Comparison of ENCODE assay signal across 10 cellular contexts in the genomic region with DNA sequence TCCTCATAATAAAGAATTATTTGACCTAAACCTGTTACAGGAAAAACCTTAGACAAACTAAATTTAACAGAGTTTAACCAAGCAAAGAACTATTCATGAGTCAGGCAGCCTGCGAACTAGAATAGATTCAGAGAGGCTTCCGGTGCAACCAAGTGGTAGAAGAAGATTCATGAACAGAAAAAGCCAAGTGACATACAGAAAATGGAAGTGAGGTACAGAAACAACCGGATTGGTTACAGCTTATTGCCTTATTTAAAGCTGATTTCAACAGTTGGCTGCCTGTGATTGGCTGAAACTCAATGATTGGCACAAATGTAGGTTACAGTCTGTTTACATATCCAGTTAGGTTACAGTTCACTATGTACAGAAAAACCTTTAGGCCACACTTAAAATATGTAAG. TPM values are rescaled to one million over a fixed set of nuclear protein-coding genes. Genes with fewer than 3 reads are reported as not detected.
A peak's percentile ranks its signal among the peaks of the same experiment; 100 is the strongest.
DNase-seq lines count a peak whose midpoint lies in the region; ATAC-seq, FAIRE-seq and TF ChIP-seq lines count a peak whose summit lies in the region.
"Had no signal": no experiment of that assay in that cellular context is flagged by ENCODE, and none has a peak within 500 bp of the region (broad histone marks: within the 10 kb centered on the region; RNA-seq: fewer than 3 reads in every experiment).

No MANE protein-coding gene starts in this region.

- H3K36me3 ChIP-seq in fibroblast of lung (ENCODE audit: control insufficient read depth, insufficient read depth, low read length) = no peaks in the 10 kb centered on the region
- H3K36me3 ChIP-seq in testis (ENCODE audit: low read depth, missing control alignments) = no peaks in the 10 kb centered on the region
- H3K36me3 ChIP-seq: left lung had no signal

- H3K9me3 ChIP-seq in fibroblast of lung (ENCODE audit: control insufficient read depth, insufficient read depth, low read depth, low read length) (no peaks in the 10 kb centered on the region), testis (no peaks in the 10 kb centered on the region)
- H3K9me3 ChIP-seq: left lung had no signal

- H3K4me1 ChIP-seq in fibroblast of lung (ENCODE audit: control insufficient read depth, extremely low read depth, insufficient read depth, low read length) (peaks cover 7% of the 10 kb centered on the region), testis (no peaks in the 10 kb centered on the region)
- H3K4me1 ChIP-seq: left lung had no signal

- TF ChIP-seq POLR2A in testis (IDR thresholded peaks at IDR 0.05) = no peak

- H3K27me3 ChIP-seq in fibroblast of lung (ENCODE audit: control insufficient read depth, insufficient read depth, low read length) (peaks cover 11% of the 10 kb centered on the region), testis (no peaks in the 10 kb centered on the region)

- FAIRE-seq in GM18507 (lab: Jason Lieb, UNC) = peak; percentile 83

- H3K27me3 Mint-ChIP-seq in progenitor cell of endocrine pancreas = peaks cover 24% of the 10 kb centered on the region

- H3K9ac ChIP-seq in fibroblast of lung (ENCODE audit: insufficient read depth, low read length) = no peak overlapping the region

- H2AFZ ChIP-seq in fibroblast of lung (ENCODE audit: low read length) = no peak overlapping the region

- H4K20me1 ChIP-seq in fibroblast of lung (ENCODE audit: control insufficient read depth, extremely low read depth, insufficient read depth, low read length) = no peaks in the 10 kb centered on the region

- H3K4me3 Mint-ChIP-seq in progenitor cell of endocrine pancreas (ENCODE audit: low read depth) = no peak overlapping the region

- H3K9me3 Mint-ChIP-seq in progenitor cell of endocrine pancreas (ENCODE audit: low read depth) = no peaks in the 10 kb centered on the region

- ATAC-seq in GM21576 (IDR thresholded peaks at IDR 0.05; ENCODE audit: unreplicated experiment) = peak; percentile 67
- ATAC-seq in HG03469 (IDR thresholded peaks at IDR 0.05; ENCODE audit: unreplicated experiment) = peak; percentile 46
- ATAC-seq: left lung had no signal

- TF ChIP-seq CTCF in fibroblast of lung (conservative IDR thresholded peaks at IDR 0.05 in 1 of 2, IDR thresholded peaks at IDR 0.05 in 1 of 2; ENCODE audit: low read depth in 1 of 2, low read length in 2 of 2) (no peak), progenitor cell of endocrine pancreas (IDR thresholded peaks at IDR 0.05; ENCODE audit: unreplicated experiment) (no peak), testis (IDR thresholded peaks at IDR 0.05) (no peak)

- H3K79me2 ChIP-seq in fibroblast of lung (ENCODE audit: control insufficient read depth, insufficient read depth, low read length) = no peaks in the 10 kb centered on the region

- H3K4me3 ChIP-seq in fibroblast of lung (replicated peaks in 1 of 4; ENCODE audit: control extremely low read depth in 1 of 4, insufficient read depth in 1 of 4, low read depth in 3 of 4, low read length in 4 of 4) = no peak overlapping the region
- no peak overlapping the region for H3K4me3 ChIP-seq in testis
- H3K4me3 ChIP-seq: left lung had no signal

- no peak overlapping the region for H3K4me2 ChIP-seq in fibroblast of lung (ENCODE audit: extremely low read depth, insufficient read depth, low read length)

- intact Hi-C loops in testis (cut with DNase I; ENCODE audit: low total_unique reads) = no loop called here

- DNase-seq in GM18507 (ENCODE audit: extremely low spot score, insufficient read length, low read depth) (no peak), fibroblast of lung (ENCODE audit: low read depth in 2 of 2) (peak; percentile 53 to 77), islet precursor cell (no peak), progenitor cell of endocrine pancreas (ENCODE audit: low spot score, unreplicated experiment) (no peak), testis (no peak), ureter (ENCODE audit: low spot score) (no peak)
- DNase-seq: DMS153, left lung had no signal

- H3K27ac ChIP-seq in fibroblast of lung (ENCODE audit: insufficient read depth, low read length) (no peak overlapping the region), testis (no peak overlapping the region)
- H3K27ac ChIP-seq: left lung had no signal

- H3K4me1 Mint-ChIP-seq in progenitor cell of endocrine pancreas (ENCODE audit: low read depth) = no peaks in the 10 kb centered on the region

- H3K36me3 Mint-ChIP-seq in progenitor cell of endocrine pancreas (ENCODE audit: insufficient read depth) = no peaks in the 10 kb centered on the region

- WGBS in testis, 2 donors = 61% methylated on average over 3 of the region's 3 CpGs

- no peak overlapping the region for H3K27ac Mint-ChIP-seq in progenitor cell of endocrine pancreas

RNA-seq across cellular contexts. Expression of gene PPP1R3G, which starts 10.1 kb away (rescaled TPM):
- total RNA-seq in fibroblast of lung (2.1 and 3.3 TPM in 2 replicates), progenitor cell of endocrine pancreas (0.07 TPM in 1 of 2 replicates, not detected in the other), testis (1 to 10 TPM in 1 of 2 donors, under 1 TPM in 1; 0.93 to 1.3 TPM), ureter (2.9 TPM)
- polyA plus RNA-seq in fibroblast of lung (0.10 and 0.72 TPM in 2 replicates), testis (ENCODE audit: insufficient read depth, low read depth, low replicate concordance) (0.55 TPM)
- 0.30 and 1.4 TPM in 2 replicates for polyA plus RNA-seq in fibroblast of lung (2012)
- 0.08 TPM in 1 of 2 replicates, not detected in the other for polyA minus RNA-seq in fibroblast of lung (ENCODE audit: low replicate concordance)

Comparison
In these comparisons a context has a peak if more than half of its experiments do, and no peak if none do; other contexts are left out.
1. DNase-seq: peak in fibroblast of lung (2 of 2); none in GM18507 (single experiment), islet precursor cell (single experiment), progenitor cell of endocrine pancreas (single experiment), testis (single experiment) and ureter (single experiment).